Comparison of ENCODE assay signal across 8 cellular contexts in genomic region chr5:273091-273490, GRCh38. TPM values are rescaled to one million over a fixed set of nuclear protein-coding genes. Genes with fewer than 3 reads are reported as not detected.
DNase-seq lines count a peak whose midpoint lies in the region; TF ChIP-seq lines count a peak whose summit lies in the region.
"Not testable (repeated sequence)": the region's sequence is repeated elsewhere in the genome, so short reads cannot be mapped to it uniquely, and the experiment has no call there.

No MANE protein-coding gene starts in this region.

- peaks cover 37% of the 10 kb centered on the region for H3K36me3 Mint-ChIP-seq in activated CD4-positive, alpha-beta memory T cell treated with anti-CD3 and anti-CD28 coated beads, Interleukin-2, amount 10 ng/mL, durations not matched to agents 7 days and 5 days (ENCODE audit: low read depth)
- not testable (repeated sequence) for H3K36me3 Mint-ChIP-seq in mesothelial cell of epicardium

- not testable (repeated sequence) for H3K9me3 Mint-ChIP-seq in activated CD4-positive, alpha-beta memory T cell treated with anti-CD3 and anti-CD28 coated beads, Interleukin-2, amount 10 ng/mL, durations not matched to agents 7 days and 5 days; mesothelial cell of epicardium

- H3K4me2 ChIP-seq in OCI-LY1 (ENCODE audit: low read length) = peak overlapping the region; percentile 37
- H3K4me2 ChIP-seq in smooth muscle cell = peak overlapping the region; percentile 90

- H3K27me3 Mint-ChIP-seq in activated CD4-positive, alpha-beta memory T cell treated with anti-CD3 and anti-CD28 coated beads, Interleukin-2, amount 10 ng/mL, durations not matched to agents 7 days and 5 days; mesothelial cell of epicardium (ENCODE audit: low read depth): not testable (repeated sequence)

- H3K4me3 Mint-ChIP-seq in activated CD4-positive, alpha-beta memory T cell treated with anti-CD3 and anti-CD28 coated beads, Interleukin-2, amount 10 ng/mL, durations not matched to agents 7 days and 5 days = peak overlapping the region; percentile 83
- H3K4me3 Mint-ChIP-seq in mesothelial cell of epicardium = peak overlapping the region; percentile 90

- not testable (repeated sequence) for H3K36me3 ChIP-seq in BE2C; smooth muscle cell (ENCODE audit: low read depth)
- H3K36me3 ChIP-seq in HAP-1 (replicated peaks) (peaks cover 16% of the 10 kb centered on the region), OCI-LY1 (ENCODE audit: insufficient read depth, low read length) (peaks cover 32% of the 10 kb centered on the region; the same call in 1 of the 2 replicates), adipocyte (ENCODE audit: control insufficient read depth, insufficient read depth, low read length, severe bottlenecking) (peaks cover 23% of the 10 kb centered on the region)

- not testable (repeated sequence) for TF ChIP-seq CTCF in BE2C (IDR thresholded peaks at IDR 0.05; ENCODE audit: low read depth, low read length); OCI-LY1 (IDR thresholded peaks at IDR 0.05; ENCODE audit: low read length); epithelial cell of proximal tubule (conservative IDR thresholded peaks at IDR 0.05; ENCODE audit: low read depth, low read length); mesothelial cell of epicardium (IDR thresholded peaks at IDR 0.05; ENCODE audit: unreplicated experiment); smooth muscle cell (IDR thresholded peaks at IDR 0.05; ENCODE audit: borderline replicate concordance, insufficient read depth, poor library complexity, severe bottlenecking)

- not testable (repeated sequence) for H3K9ac ChIP-seq in OCI-LY1 (ENCODE audit: low read length); smooth muscle cell (ENCODE audit: low read depth)
- peak overlapping the region; percentile 70 for H3K9ac ChIP-seq in adipocyte (ENCODE audit: low read length)

- H3K27ac ChIP-seq in OCI-LY1 (ENCODE audit: low read depth, low read length, poor library complexity, severe bottlenecking) = not testable (repeated sequence)
- peak overlapping the region; percentile 34 for H3K27ac ChIP-seq in smooth muscle cell (ENCODE audit: low read depth)

- H3K79me2 ChIP-seq in OCI-LY1 (ENCODE audit: insufficient read depth, low read length) (peaks cover 35% of the 10 kb centered on the region), smooth muscle cell (ENCODE audit: low read depth) (peaks cover 57% of the 10 kb centered on the region)

- H3K27me3 ChIP-seq in BE2C; HAP-1 (ENCODE audit: low read depth); OCI-LY1 (ENCODE audit: insufficient read depth, low read length); adipocyte (replicated peaks; ENCODE audit: control insufficient read depth, insufficient read depth, low read length); smooth muscle cell (ENCODE audit: low read depth): not testable (repeated sequence)

- H3K27ac Mint-ChIP-seq in activated CD4-positive, alpha-beta memory T cell treated with anti-CD3 and anti-CD28 coated beads, Interleukin-2, amount 10 ng/mL, durations not matched to agents 7 days and 5 days = peak overlapping the region; percentile 68
- H3K27ac Mint-ChIP-seq in mesothelial cell of epicardium = peak overlapping the region; percentile 33

- CTCF ChIA-PET in activated CD4-positive, alpha-beta memory T cell treated with anti-CD3 and anti-CD28 coated beads, Interleukin-2, amount 10 ng/mL, durations not matched to agents 7 days and 5 days (lab: Charles Lee) = not testable (repeated sequence)

- not testable (repeated sequence) for H3K4me1 ChIP-seq in BE2C; HAP-1; smooth muscle cell (ENCODE audit: low read depth)
- peaks cover 31% of the 10 kb centered on the region for H3K4me1 ChIP-seq in OCI-LY1 (ENCODE audit: insufficient read depth, low read length, severe bottlenecking)
- H3K4me1 ChIP-seq in adipocyte (ENCODE audit: control insufficient read depth, insufficient read depth, low read length) = peaks cover 13% of the 10 kb centered on the region

- not testable (repeated sequence) for H3K9me3 ChIP-seq in BE2C; HAP-1; OCI-LY1 (ENCODE audit: low read length); adipocyte (ENCODE audit: control insufficient read depth, low read length); smooth muscle cell (replicated peaks; ENCODE audit: low read depth)

- not testable (repeated sequence) for H3F3A ChIP-seq in OCI-LY1 (ENCODE audit: insufficient read depth, low read length); smooth muscle cell (ENCODE audit: low read depth)

- in situ Hi-C loops in HAP-1 (cut with MboI; ENCODE audit: low sequenced_read_pairs) = not testable (repeated sequence)

- peaks cover 46% of the 10 kb centered on the region for H3K4me1 Mint-ChIP-seq in activated CD4-positive, alpha-beta memory T cell treated with anti-CD3 and anti-CD28 coated beads, Interleukin-2, amount 10 ng/mL, durations not matched to agents 7 days and 5 days
- H3K4me1 Mint-ChIP-seq in mesothelial cell of epicardium = peaks cover 24% of the 10 kb centered on the region

- H4K20me1 ChIP-seq in OCI-LY1 (ENCODE audit: insufficient read depth, low read length) = not testable (repeated sequence)
- H4K20me1 ChIP-seq in smooth muscle cell (ENCODE audit: low read depth) = peaks cover 51% of the 10 kb centered on the region

- POLR2A ChIA-PET in activated CD4-positive, alpha-beta memory T cell treated with anti-CD3 and anti-CD28 coated beads, Interleukin-2, amount 10 ng/mL, durations not matched to agents 7 days and 5 days (lab: Charles Lee) = interaction anchor here (3.4 kb wide), 1 partner anchor 10 kb away, joined by 14 read pairs; no protein-coding TSS in a partner anchor

- WGBS in smooth muscle cell (ENCODE audit: low lambda C conversion rate) = 92% methylated on average over 9 of the region's 9 CpGs

- H3K4me3 ChIP-seq in BE2C (ENCODE audit: low read depth, low read length) (peak overlapping the region; percentile 81), HAP-1 (peak overlapping the region; percentile 25), OCI-LY1 (ENCODE audit: low read depth, low read length, poor library complexity, severe bottlenecking) (peak overlapping the region; percentile 69), adipocyte (ENCODE audit: low read length) (peak overlapping the region; percentile 78), epithelial cell of proximal tubule (ENCODE audit: low read depth, low read length) (peak overlapping the region; percentile 37), smooth muscle cell (peak overlapping the region; percentile 59)

- not testable (repeated sequence) for H3K9me2 ChIP-seq in OCI-LY1 (ENCODE audit: low read depth, low read length)

- not testable (repeated sequence) for DNase-seq in BE2C; HAP-1 (ENCODE audit: low spot score in 2 of 2); activated CD4-positive, alpha-beta memory T cell treated with anti-CD3 and anti-CD28 coated beads, Interleukin-2, amount 10 ng/mL, durations not matched to agents 7 days and 5 days; adipocyte (ENCODE audit: low read depth); epithelial cell of proximal tubule (ENCODE audit: low read depth); mesothelial cell of epicardium (ENCODE audit: low spot score in 2 of 2, unreplicated experiment in 2 of 2); smooth muscle cell (lab: John Stamatoyannopoulos, UW; ENCODE audit: unreplicated experiment)

- H2AFZ ChIP-seq in OCI-LY1 (ENCODE audit: low read length); smooth muscle cell (ENCODE audit: low read depth): not testable (repeated sequence)

RNA-seq across cellular contexts. Expression of gene PDCD6, which starts 1.6 kb away (rescaled TPM):
- 303 TPM for polyA plus RNA-seq in BE2C (2012; ENCODE audit: insufficient read depth, insufficient read length, low read depth)
- 10 to 100 TPM; 85.3 to 90.4 TPM for total RNA-seq in activated CD4-positive, alpha-beta memory T cell treated with anti-CD3 and anti-CD28 coated beads, Interleukin-2, amount 10 ng/mL, durations not matched to agents 7 days and 5 days
- 98.0 and 108 TPM in 2 replicates for total RNA-seq in epithelial cell of proximal tubule
- total RNA-seq in mesothelial cell of epicardium = 82.4 to 85.6 TPM (median 84.4 TPM) in 3 replicates
- 96.2 and 142 TPM in 2 replicates for total RNA-seq in smooth muscle cell
- 148 and 166 TPM in 2 replicates for polyA plus RNA-seq in smooth muscle cell

RNA-seq across cellular contexts. Expression of gene AHRR, which starts 48.4 kb away (rescaled TPM):
- 0.93 TPM for polyA plus RNA-seq in BE2C (2012; ENCODE audit: insufficient read depth, insufficient read length, low read depth)
- total RNA-seq in activated CD4-positive, alpha-beta memory T cell treated with anti-CD3 and anti-CD28 coated beads, Interleukin-2, amount 10 ng/mL, durations not matched to agents 7 days and 5 days = 10 to 100 TPM; 23.6 to 24.6 TPM
- total RNA-seq in epithelial cell of proximal tubule (0.29 and 0.65 TPM in 2 replicates), mesothelial cell of epicardium (10.7 to 12.7 TPM (median 10.9 TPM) in 3 replicates), smooth muscle cell (14.4 and 23.4 TPM in 2 replicates)
- 18.2 and 20.8 TPM in 2 replicates for polyA plus RNA-seq in smooth muscle cell

RNA-seq across cellular contexts. Expression of gene SDHA, which starts 55.0 kb away (rescaled TPM):
- 143 TPM for polyA plus RNA-seq in BE2C (2012; ENCODE audit: insufficient read depth, insufficient read length, low read depth)
- 100 to 1,000 TPM; 144 to 150 TPM for total RNA-seq in activated CD4-positive, alpha-beta memory T cell treated with anti-CD3 and anti-CD28 coated beads, Interleukin-2, amount 10 ng/mL, durations not matched to agents 7 days and 5 days
- total RNA-seq in epithelial cell of proximal tubule = 99.3 and 103 TPM in 2 replicates
- total RNA-seq in mesothelial cell of epicardium = 83.4 to 86.3 TPM (median 85.9 TPM) in 3 replicates
- 59.7 and 68.7 TPM in 2 replicates for total RNA-seq in smooth muscle cell
- 120 and 130 TPM in 2 replicates for polyA plus RNA-seq in smooth muscle cell

RNA-seq across cellular contexts. Expression of gene CCDC127, which starts 55.1 kb away (rescaled TPM):
- polyA plus RNA-seq in BE2C (2012; ENCODE audit: insufficient read depth, insufficient read length, low read depth) = 9.0 TPM
- total RNA-seq in activated CD4-positive, alpha-beta memory T cell treated with anti-CD3 and anti-CD28 coated beads, Interleukin-2, amount 10 ng/mL, durations not matched to agents 7 days and 5 days = 1 to 10 TPM; 5.6 to 6.5 TPM
- total RNA-seq in epithelial cell of proximal tubule (4.2 and 4.5 TPM in 2 replicates), mesothelial cell of epicardium (9.3 to 10.2 TPM (median 9.7 TPM) in 3 replicates), smooth muscle cell (2.8 and 3.2 TPM in 2 replicates)
- polyA plus RNA-seq in smooth muscle cell = 8.6 and 9.0 TPM in 2 replicates

Comparison
In these comparisons a context has a peak if more than half of its experiments do, and no peak if none do; other contexts are left out.
1. H3K4me3 ChIP-seq: peak in every context shown above with its lines; median percentile 81 in BE2C; 78 in adipocyte; 69 in OCI-LY1; 59 in smooth muscle cell; 37 in epithelial cell of proximal tubule; 25 in HAP-1.